ENCODE assay signal across 17 cellular contexts in genomic region chr1:184624626-184625025, GRCh38.
DNase-seq lines count a peak whose midpoint lies in the region; ATAC-seq and TF ChIP-seq lines count a peak whose summit lies in the region.
"Had no signal": no experiment of that assay in that cellular context is flagged by ENCODE, and none has a peak within 500 bp of the region (broad histone marks: within the 10 kb centered on the region; RNA-seq: fewer than 3 reads in every experiment).

No MANE protein-coding gene starts in this region.

- H3K18ac ChIP-seq in mesendoderm (ENCODE audit: low read length), result no peak overlapping the region

- no peaks in the 10 kb centered on the region for H3K79me2 ChIP-seq in mesendoderm (ENCODE audit: control insufficient read depth, insufficient read depth, low read length)

- H3K4me3 Mint-ChIP-seq in MCF 10A (ENCODE audit: unreplicated experiment), result peak overlapping the region; percentile 52
- no peak overlapping the region for H3K4me3 Mint-ChIP-seq in activated T-helper 17 cell treated with anti-CD3 and anti-CD28 coated beads, Interleukin-2, amount 50 U/mL, for 72 hours
- H3K4me3 Mint-ChIP-seq: activated naive CD4-positive, alpha-beta T cell treated with anti-CD3 and anti-CD28 coated beads, Interleukin-2, amount 50 U/mL, for 24 hours; type B pancreatic cell had no signal

- peak overlapping the region; percentile 74 for H3K27ac Mint-ChIP-seq in MCF 10A (ENCODE audit: low read depth, unreplicated experiment)
- H3K27ac Mint-ChIP-seq in activated T-helper 17 cell treated with anti-CD3 and anti-CD28 coated beads, Interleukin-2, amount 50 U/mL, for 72 hours, result no peak overlapping the region
- H3K27ac Mint-ChIP-seq: activated naive CD4-positive, alpha-beta T cell treated with anti-CD3 and anti-CD28 coated beads, Interleukin-2, amount 50 U/mL, for 24 hours; type B pancreatic cell had no signal

- peaks cover 69% of the 10 kb centered on the region for H3K4me1 Mint-ChIP-seq in MCF 10A (ENCODE audit: insufficient read depth, unreplicated experiment)
- H3K4me1 Mint-ChIP-seq in activated T-helper 17 cell treated with anti-CD3 and anti-CD28 coated beads, Interleukin-2, amount 50 U/mL, for 72 hours, result no peaks in the 10 kb centered on the region
- H3K4me1 Mint-ChIP-seq: activated naive CD4-positive, alpha-beta T cell treated with anti-CD3 and anti-CD28 coated beads, Interleukin-2, amount 50 U/mL, for 24 hours had no signal

- H3K9me3 ChIP-seq in right atrium auricular region, result no peaks in the 10 kb centered on the region
- H3K9me3 ChIP-seq: SK-N-SH, spleen had no signal

- BruUV-seq in MCF 10A (replicated peaks; lab: Mats Ljungman, UMichigan), result no TSS peak

- H3K4me3 ChIP-seq in right atrium auricular region (no peak overlapping the region), mesendoderm (ENCODE audit: low read length) (no peak overlapping the region)
- H3K4me3 ChIP-seq: spleen had no signal

- no peak overlapping the region for H3K23ac ChIP-seq in mesendoderm (ENCODE audit: low read length)

- DNase-seq in right atrium auricular region (ENCODE audit: low spot score) (peak; percentile 53), Right ventricle myocardium superior (no peak), MCF 10A (ENCODE audit: unreplicated experiment) (peak; percentile 83), mesendoderm (peak; percentile 55), dermis blood vessel endothelial cell (no peak)
- DNase-seq: DND-41, Karpas-422, NCI-H146, NCI-H345, SK-N-SH, spleen had no signal

- H2BK15ac ChIP-seq in mesendoderm (replicated peaks; ENCODE audit: low read depth), result no peak overlapping the region

- CTCF ChIA-PET in MCF 10A (lab: Yijun Ruan, JAX), result interaction anchor here (1.7 kb wide), 1 partner anchor 67 kb away, joined by 8 read pairs; no protein-coding TSS in a partner anchor

- no peak overlapping the region for H3K4ac ChIP-seq in mesendoderm (ENCODE audit: low read depth, low read length)

- WGBS in mesendoderm (ENCODE audit: extremely low coverage, insufficient coverage, low lambda C conversion rate), result no CpG with 5 or more reads among the region's 5 CpGs

- H3K79me1 ChIP-seq in mesendoderm (ENCODE audit: low read length), result no peaks in the 10 kb centered on the region

- H3K56ac ChIP-seq in mesendoderm (ENCODE audit: low read length), result no peak overlapping the region

- TF ChIP-seq CTCF in right atrium auricular region (IDR thresholded peaks at IDR 0.05) (no peak), MCF 10A (IDR thresholded peaks at IDR 0.05; ENCODE audit: unreplicated experiment) (no peak)

- intact Hi-C loops in Right ventricle myocardium superior (cut with DNase I), result no loop called here
- intact Hi-C loops in MCF 10A (cut with micrococcal nuclease), result loop anchor here (1.0 to 2.0 kb wide), 2 partner anchors 12 to 38 kb away; no protein-coding TSS in a partner anchor

- ATAC-seq in Right ventricle myocardium superior (ENCODE audit: poor library complexity) (no peak), HG02623 (IDR thresholded peaks at IDR 0.05; ENCODE audit: unreplicated experiment) (no peak), GM21737 (IDR thresholded peaks at IDR 0.05; ENCODE audit: unreplicated experiment) (no peak)
- no peak for ATAC-seq in activated T-helper 17 cell treated with anti-CD3 and anti-CD28 coated beads, Interleukin-2, amount 50 U/mL, for 72 hours (replicated peaks)
- ATAC-seq: left lobe of liver had no signal

- H3K9ac ChIP-seq in mesendoderm (ENCODE audit: low read length), result no peak overlapping the region
- H3K9ac ChIP-seq: SK-N-SH had no signal

- no peak overlapping the region for H4K5ac ChIP-seq in mesendoderm (ENCODE audit: low read length)

- H3K4me1 ChIP-seq in right atrium auricular region, result peaks cover 0 to 80% of the 10 kb centered on the region in 2 donors
- H3K4me1 ChIP-seq in mesendoderm (ENCODE audit: control insufficient read depth, low read depth, low read length), result no peaks in the 10 kb centered on the region

- POLR2A ChIA-PET in MCF 10A (lab: Yijun Ruan, JAX), result interaction anchor here (0.6 to 6.3 kb wide), 9 partner anchors 8 to 568 kb away, joined by 3 to 67 read pairs (median 8); partner anchors contain the start of gene C1orf21

- no peak overlapping the region for H2BK120ac ChIP-seq in mesendoderm (ENCODE audit: low read depth, low read length)

- no peak overlapping the region for H2BK5ac ChIP-seq in mesendoderm (ENCODE audit: low read length)

- peaks cover 15% of the 10 kb centered on the region for H3K36me3 Mint-ChIP-seq in MCF 10A (ENCODE audit: insufficient read depth, unreplicated experiment)
- no peaks in the 10 kb centered on the region for H3K36me3 Mint-ChIP-seq in activated T-helper 17 cell treated with anti-CD3 and anti-CD28 coated beads, Interleukin-2, amount 50 U/mL, for 72 hours (ENCODE audit: low read depth)
- H3K36me3 Mint-ChIP-seq: activated naive CD4-positive, alpha-beta T cell treated with anti-CD3 and anti-CD28 coated beads, Interleukin-2, amount 50 U/mL, for 24 hours had no signal

- no peaks in the 10 kb centered on the region for H3K27me3 Mint-ChIP-seq in MCF 10A (ENCODE audit: insufficient read depth, unreplicated experiment)
- H3K27me3 Mint-ChIP-seq in activated T-helper 17 cell treated with anti-CD3 and anti-CD28 coated beads, Interleukin-2, amount 50 U/mL, for 72 hours, result peaks cover 10% of the 10 kb centered on the region
- H3K27me3 Mint-ChIP-seq: type B pancreatic cell had no signal

- peaks cover 8% of the 10 kb centered on the region for H3K9me3 Mint-ChIP-seq in MCF 10A (ENCODE audit: unreplicated experiment)
- no peaks in the 10 kb centered on the region for H3K9me3 Mint-ChIP-seq in activated T-helper 17 cell treated with anti-CD3 and anti-CD28 coated beads, Interleukin-2, amount 50 U/mL, for 72 hours
- H3K9me3 Mint-ChIP-seq: activated naive CD4-positive, alpha-beta T cell treated with anti-CD3 and anti-CD28 coated beads, Interleukin-2, amount 50 U/mL, for 24 hours; type B pancreatic cell had no signal

- H3K27me3 ChIP-seq in right atrium auricular region (no peaks in the 10 kb centered on the region), mesendoderm (ENCODE audit: insufficient read depth, low read length, poor library complexity) (no peaks in the 10 kb centered on the region)
- H3K27me3 ChIP-seq: spleen had no signal

- H2AK5ac ChIP-seq in mesendoderm (ENCODE audit: low read length), result no peak overlapping the region

- no peaks in the 10 kb centered on the region for H3K36me3 ChIP-seq in right atrium auricular region
- no peaks in the 10 kb centered on the region for H3K36me3 ChIP-seq in mesendoderm (ENCODE audit: control insufficient read depth, insufficient read depth, low read length)
- H3K36me3 ChIP-seq: spleen had no signal

- H3K4me2 ChIP-seq in mesendoderm (ENCODE audit: low read length), result no peak overlapping the region
- H3K4me2 ChIP-seq: SK-N-SH had no signal

- peak overlapping the region; percentile 85 to 96 for H3K27ac ChIP-seq in right atrium auricular region
- no peak overlapping the region for H3K27ac ChIP-seq in mesendoderm (ENCODE audit: low read depth, low read length)

- no peak overlapping the region for H4K8ac ChIP-seq in mesendoderm (ENCODE audit: low read depth, low read length)

Comparison
In these comparisons a context has a peak if more than half of its experiments do, and no peak if none do; other contexts are left out.
1. DNase-seq: peak in right atrium auricular region (single experiment), MCF 10A (single experiment) and mesendoderm (single experiment); none in Right ventricle myocardium superior (single experiment) and dermis blood vessel endothelial cell (single experiment).